In the genomic region with DNA sequence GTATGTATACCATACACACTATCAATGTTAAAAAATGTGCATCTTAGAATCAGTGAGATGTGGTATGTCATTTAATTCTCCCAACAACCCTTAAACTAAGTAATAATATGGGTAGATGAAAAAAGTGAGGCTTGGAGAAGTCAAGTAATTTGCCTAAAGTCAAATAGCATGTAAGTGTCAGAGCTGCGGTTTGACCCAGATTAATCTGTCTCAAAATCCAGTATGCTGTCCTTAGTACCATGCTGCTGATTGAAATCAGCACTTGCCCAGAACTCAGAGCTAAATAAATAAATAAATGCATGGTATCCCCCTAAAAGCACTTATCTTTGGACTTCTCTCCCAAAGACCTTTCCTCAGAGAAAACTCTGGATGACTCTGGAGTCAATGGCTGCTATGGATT, we compare ENCODE assay signal across 31 cellular contexts.
"Had no signal": no experiment of that assay in that cellular context is flagged by ENCODE, and none has a peak within 500 bp of the region (broad histone marks: within the 10 kb centered on the region; RNA-seq: fewer than 3 reads in every experiment).

No MANE protein-coding gene starts in this region.

- H3K9me3 ChIP-seq: MG63 had no signal

- FAIRE-seq: RCC 7860 had no signal

- DNase-seq: Kasumi-1, KG1, MG63, NCI-H1048, NCI-H1092 treated with DMSO at 0.1 percent for 48 hours, NCI-H1105 treated with DMSO at 0.1 percent for 48 hours, NCI-H1417, NCI-H1436, NCI-H146, NCI-H1694, NCI-H187, NCI-H1930, NCI-H2029 treated with DMSO at 0.1 percent for 48 hours, NCI-H2081 treated with DMSO at 0.1 percent for 48 hours, NCI-H2107, NCI-H2171, NCI-H226, NCI-H446 treated with DMSO at 0.1 percent for 48 hours, NCI-H510A, NCI-H524, NCI-H69, NCI-H748 treated with DMSO at 0.1 percent for 48 hours, NCI-H82, PC-9, SHP77, SIG-M5, SJCRH30 had no signal

- ATAC-seq: Panc1, Right ventricle myocardium inferior, SK-N-SH treated with all-trans-retinoic acid at 6 μM for 48 hours had no signal
